ENCODE assay signal across 16 cellular contexts in genomic region chr16:89831810-89832328, GRCh38. TPM values are rescaled to one million over a fixed set of nuclear protein-coding genes. Genes with fewer than 3 reads are reported as not detected.
DNase-seq lines count a peak whose midpoint lies in the region; ATAC-seq and TF ChIP-seq lines count a peak whose summit lies in the region.
"Had no signal": no experiment of that assay in that cellular context is flagged by ENCODE, and none has a peak within 500 bp of the region (broad histone marks: within the 10 kb centered on the region; RNA-seq: fewer than 3 reads in every experiment).

No MANE protein-coding gene starts in this region.

- peaks cover 41% of the 10 kb centered on the region for H3K4me1 Mint-ChIP-seq in Calu3 (ENCODE audit: low read depth, unreplicated experiment)
- peaks cover 15% of the 10 kb centered on the region for H3K4me1 Mint-ChIP-seq in GM23338
- H3K4me1 Mint-ChIP-seq in glutamatergic neuron (ENCODE audit: low read depth, unreplicated experiment) = peaks cover 13% of the 10 kb centered on the region
- H3K4me1 Mint-ChIP-seq in activated T-cell treated with anti-CD3 and anti-CD28 coated beads, Interleukin-2, amount 50 U/mL, for 24 hours (ENCODE audit: low read depth) = peaks cover 6% of the 10 kb centered on the region
- H3K4me1 Mint-ChIP-seq in immature natural killer cell = peaks cover 12 to 16% of the 10 kb centered on the region in 2 donors

- no peak overlapping the region for H2AFZ ChIP-seq in GM23338
- H2AFZ ChIP-seq: GM23248 had no signal

- H3K36me3 ChIP-seq in GM23338 (ENCODE audit: insufficient read depth) (no peaks in the 10 kb centered on the region), left ventricle myocardium inferior (no peaks in the 10 kb centered on the region)
- H3K36me3 ChIP-seq: BE2C had no signal

- H3K36me3 Mint-ChIP-seq in Calu3 (ENCODE audit: insufficient read depth, unreplicated experiment) = peaks cover 70% of the 10 kb centered on the region
- H3K36me3 Mint-ChIP-seq in GM23338 (ENCODE audit: low read depth) = peaks cover 21% of the 10 kb centered on the region
- peaks cover 13% of the 10 kb centered on the region for H3K36me3 Mint-ChIP-seq in glutamatergic neuron (ENCODE audit: unreplicated experiment)
- H3K36me3 Mint-ChIP-seq in activated T-cell treated with anti-CD3 and anti-CD28 coated beads, Interleukin-2, amount 50 U/mL, for 24 hours (ENCODE audit: low read depth) = no peaks in the 10 kb centered on the region
- H3K36me3 Mint-ChIP-seq in immature natural killer cell = no peaks in the 10 kb centered on the region
- H3K36me3 Mint-ChIP-seq: CD8-positive, alpha-beta T cell; IgD-negative memory B cell had no signal

- no peaks in the 10 kb centered on the region for H3K27me3 Mint-ChIP-seq in Calu3 (ENCODE audit: unreplicated experiment)
- H3K27me3 Mint-ChIP-seq in GM23338 (ENCODE audit: insufficient read depth, low read depth, poor library complexity) = peaks cover 7% of the 10 kb centered on the region
- peaks cover 16% of the 10 kb centered on the region for H3K27me3 Mint-ChIP-seq in glutamatergic neuron (ENCODE audit: unreplicated experiment)
- H3K27me3 Mint-ChIP-seq in activated T-cell treated with anti-CD3 and anti-CD28 coated beads, Interleukin-2, amount 50 U/mL, for 24 hours = peaks cover 42% of the 10 kb centered on the region
- peaks cover 4 to 12% (median 6%) of the 10 kb centered on the region in 3 donors for H3K27me3 Mint-ChIP-seq in immature natural killer cell (ENCODE audit: low read depth in 3 of 3)

- TF ChIP-seq CTCF in Calu3 (IDR thresholded peaks at IDR 0.05; ENCODE audit: unreplicated experiment) (no peak), GM23338 (conservative IDR thresholded peaks at IDR 0.05; ENCODE audit: low read depth in 2 of 2) (no peak), RWPE1 (conservative IDR thresholded peaks at IDR 0.05; ENCODE audit: low read depth) (no peak), glutamatergic neuron (IDR thresholded peaks at IDR 0.05; ENCODE audit: partially characterized antibody, unreplicated experiment) (no peak), left ventricle myocardium inferior (IDR thresholded peaks at IDR 0.05; ENCODE audit: borderline replicate concordance) (no peak)

- peak overlapping the region; percentile 50 for H3K27ac Mint-ChIP-seq in Calu3 (ENCODE audit: unreplicated experiment)
- H3K27ac Mint-ChIP-seq in GM23338 = no peak overlapping the region
- peak overlapping the region; percentile 17 for H3K27ac Mint-ChIP-seq in glutamatergic neuron (ENCODE audit: unreplicated experiment)
- H3K27ac Mint-ChIP-seq in activated T-cell treated with anti-CD3 and anti-CD28 coated beads, Interleukin-2, amount 50 U/mL, for 24 hours = no peak overlapping the region
- H3K27ac Mint-ChIP-seq in immature natural killer cell = no peak overlapping the region
- H3K27ac Mint-ChIP-seq: CD8-positive, alpha-beta T cell had no signal

- BruUV-seq in Calu3 (replicated peaks; lab: Mats Ljungman, UMichigan) = no TSS peak

- no peaks in the 10 kb centered on the region for H3K27me3 ChIP-seq in GM23338 (ENCODE audit: insufficient read depth)
- H3K27me3 ChIP-seq in left ventricle myocardium inferior (ENCODE audit: low read depth) = no peaks in the 10 kb centered on the region
- H3K27me3 ChIP-seq: BE2C had no signal

- no peak overlapping the region for H3K4me2 ChIP-seq in GM23338
- H3K4me2 ChIP-seq: A549 had no signal

- no peak overlapping the region for H3K4me3 ChIP-seq in GM23338
- no peak overlapping the region for H3K4me3 ChIP-seq in left ventricle myocardium inferior
- H3K4me3 ChIP-seq: A549, GM23248 had no signal

- H4K20me1 ChIP-seq in GM23338 (replicated peaks; ENCODE audit: insufficient read depth) = peaks cover 3% of the 10 kb centered on the region; the same call in 1 of the 2 replicates

- H3K27ac ChIP-seq in GM23338 (ENCODE audit: low read depth) (no peak overlapping the region), RWPE1 (peak overlapping the region; percentile 17; the same call in 1 of the 2 replicates), left ventricle myocardium inferior (replicated peaks) (no peak overlapping the region)
- H3K27ac ChIP-seq: A549, C4-2B, GM23248 had no signal

- H3K4me3 Mint-ChIP-seq in Calu3 (ENCODE audit: low read depth, unreplicated experiment) = no peak overlapping the region
- H3K4me3 Mint-ChIP-seq in GM23338 = peak overlapping the region; percentile 42; the same call in 1 of the 3 replicates
- peak overlapping the region; percentile 32 for H3K4me3 Mint-ChIP-seq in glutamatergic neuron (ENCODE audit: unreplicated experiment)
- no peak overlapping the region for H3K4me3 Mint-ChIP-seq in activated T-cell treated with anti-CD3 and anti-CD28 coated beads, Interleukin-2, amount 50 U/mL, for 24 hours
- H3K4me3 Mint-ChIP-seq in immature natural killer cell = no peak overlapping the region
- H3K4me3 Mint-ChIP-seq: CD8-positive, alpha-beta T cell; IgD-negative memory B cell had no signal

- POLR2A ChIA-PET in RWPE1 (lab: Yijun Ruan, JAX; ENCODE audit: low non-redundant PET) = no interaction called here

- no peaks in the 10 kb centered on the region for H3K9me3 Mint-ChIP-seq in Calu3 (ENCODE audit: low read depth, unreplicated experiment)
- no peaks in the 10 kb centered on the region for H3K9me3 Mint-ChIP-seq in GM23338
- H3K9me3 Mint-ChIP-seq in glutamatergic neuron (ENCODE audit: unreplicated experiment) = peaks cover 11% of the 10 kb centered on the region
- H3K9me3 Mint-ChIP-seq in activated T-cell treated with anti-CD3 and anti-CD28 coated beads, Interleukin-2, amount 50 U/mL, for 24 hours = no peaks in the 10 kb centered on the region
- no peaks in the 10 kb centered on the region for H3K9me3 Mint-ChIP-seq in immature natural killer cell
- H3K9me3 Mint-ChIP-seq: CD8-positive, alpha-beta T cell; IgD-negative memory B cell had no signal

- DNase-seq in Calu3 (no peak), GM23338 (ENCODE audit: low spot score) (no peak), RWPE1 (ENCODE audit: low spot score) (no peak), glutamatergic neuron (no peak), immature natural killer cell (no peak), left ventricle myocardium inferior (no peak)
- no peak for DNase-seq in activated T-cell treated with anti-CD3 and anti-CD28 coated beads, Interleukin-2, amount 50 U/mL, for 24 hours
- DNase-seq: BE2C; CD8-positive, alpha-beta T cell; COR-L47; GM23248; H9 had no signal

- CTCF ChIA-PET in Calu3 (lab: Charles Lee) (no interaction called here), RWPE1 (lab: Yijun Ruan, JAX) (interaction anchor here (1.1 kb wide), 1 partner anchor 29 kb away, joined by 4 read pairs; no protein-coding TSS in a partner anchor)

- H3F3A ChIP-seq in GM23338 (replicated peaks; ENCODE audit: low read depth) = peaks cover 5% of the 10 kb centered on the region

- intact Hi-C loops in Calu3 (cut with micrococcal nuclease; ENCODE audit: unreplicated experiment) = no loop called here
- intact Hi-C loops in left ventricle myocardium inferior (cut with micrococcal nuclease) = no loop called here

- no peak; the same call in 2 of the 3 replicates for ATAC-seq in GM23338
- no peak for ATAC-seq in GM19452 (IDR thresholded peaks at IDR 0.05; ENCODE audit: unreplicated experiment)
- ATAC-seq: A549; CD8-positive, alpha-beta T cell had no signal

- no peaks in the 10 kb centered on the region for H3K79me2 ChIP-seq in GM23338 (replicated peaks; ENCODE audit: insufficient read depth)

- H3K9me3 ChIP-seq in left ventricle myocardium inferior (replicated peaks) = no peaks in the 10 kb centered on the region
- H3K9me3 ChIP-seq: A549, BE2C had no signal

- H3K4me1 ChIP-seq in GM23338 (ENCODE audit: insufficient read depth) (peaks cover 6% of the 10 kb centered on the region), left ventricle myocardium inferior (peaks cover 20% of the 10 kb centered on the region)
- H3K4me1 ChIP-seq: BE2C had no signal

- no peaks in the 10 kb centered on the region for H3K9me2 ChIP-seq in GM23338 (ENCODE audit: insufficient read depth)

TF ChIP-seq in GM23338, 12 proteins besides CTCF, POLR2A, EP300 and RAD21:
- TF ChIP-seq EZH2phosphoT487 (IDR thresholded peaks at IDR 0.05; ENCODE audit: unreplicated experiment) = no peak

RNA-seq across cellular contexts. Expression of gene SPIRE2, which starts 3.6 kb away (rescaled TPM):
- total RNA-seq in Calu3 (2022) (46.3 and 53.1 TPM in 2 replicates), glutamatergic neuron (ENCODE audit: unreplicated experiment) (39.2 TPM), left ventricle myocardium inferior (1.2 TPM)
- 10.1 and 15.2 TPM in 2 replicates for total RNA-seq in GM23338 (2014; rRNA removed; shearing (Covaris generic))
- polyA plus RNA-seq in GM23338 (2016; fragmentation: Nextera tagmentation; extraction: Ambion mirVana) (5.0 and 6.5 TPM in 2 replicates), immature natural killer cell (1 to 10 TPM; 1.0 to 1.3 (median 1.3) TPM)

RNA-seq across cellular contexts. Expression of gene FANCA, which starts 15.4 kb away (rescaled TPM):
- 127 and 140 TPM in 2 replicates for total RNA-seq in Calu3 (2022)
- total RNA-seq in GM23338 (2014; rRNA removed; shearing (Covaris generic)) = 75.9 and 89.9 TPM in 2 replicates
- 36.4 and 42.3 TPM in 2 replicates for polyA plus RNA-seq in GM23338 (2016; fragmentation: Nextera tagmentation; extraction: Ambion mirVana)
- total RNA-seq in glutamatergic neuron (ENCODE audit: unreplicated experiment) = 42.8 TPM
- polyA plus RNA-seq in immature natural killer cell = 10 to 100 TPM in 2 of 3 donors, 1 to 10 TPM in 1; 8.7 to 21.6 (median 10.9) TPM
- total RNA-seq in left ventricle myocardium inferior = 2.4 TPM

RNA-seq across cellular contexts. Expression of gene TCF25, which starts 41.5 kb away (rescaled TPM):
- total RNA-seq in Calu3 (2022) = 270 and 300 TPM in 2 replicates
- 95.4 and 96.4 TPM in 2 replicates for total RNA-seq in GM23338 (2014; rRNA removed; shearing (Covaris generic))
- polyA plus RNA-seq in GM23338 (2016; fragmentation: Nextera tagmentation; extraction: Ambion mirVana) = 143 and 149 TPM in 2 replicates
- 272 TPM for total RNA-seq in glutamatergic neuron (ENCODE audit: unreplicated experiment)
- polyA plus RNA-seq in immature natural killer cell = 100 to 1,000 TPM in 2 of 3 donors, 10 to 100 TPM in 1; 98.1 to 249 (median 131) TPM
- total RNA-seq in left ventricle myocardium inferior = 82.6 TPM

Comparison
In these comparisons a context has a peak if more than half of its experiments do, and no peak if none do; other contexts are left out.
1. H3K27ac Mint-ChIP-seq: peak in Calu3 (single experiment) and glutamatergic neuron (single experiment); none in GM23338 (single experiment), activated T-cell treated with anti-CD3 and anti-CD28 coated beads, Interleukin-2, amount 50 U/mL, for 24 hours (single experiment) and immature natural killer cell (0 of 6).
2. H3K4me3 Mint-ChIP-seq: peak in GM23338 (single experiment) and glutamatergic neuron (single experiment); none in Calu3 (single experiment), activated T-cell treated with anti-CD3 and anti-CD28 coated beads, Interleukin-2, amount 50 U/mL, for 24 hours (single experiment) and immature natural killer cell (0 of 5).
3. RNA of gene FANCA, which starts 15.4 kb away (total RNA-seq): 127 to 140 TPM in Calu3, 75.9 to 89.9 TPM in GM23338 and 42.8 TPM in glutamatergic neuron (single experiment); 2.4 TPM in left ventricle myocardium inferior (single experiment); every median in the first group is over 10 times any median in the second.